Comparison of ENCODE assay signal across 14 cellular contexts in genomic region chr3:115977866-115978265, GRCh38.
"Had no signal": no experiment of that assay in that cellular context is flagged by ENCODE, and none has a peak within 500 bp of the region (broad histone marks: within the 10 kb centered on the region; RNA-seq: fewer than 3 reads in every experiment).

No MANE protein-coding gene starts in this region.

- H3K4me1 ChIP-seq: colonic mucosa had no signal

- H3K27ac ChIP-seq: cardiac muscle cell, colonic mucosa, ovary, VCaP had no signal

- H3K4me3 ChIP-seq: cardiac muscle cell, colonic mucosa, ovary had no signal

- DNase-seq: activated CD4-positive, alpha-beta T cell treated with anti-CD3 and anti-CD28 coated beads for 36 hours; activated CD8-positive, alpha-beta T cell treated with anti-CD3 and anti-CD28 coated beads, Interleukin-2, amount 10 ng/mL, durations not matched to agents 7 days and 5 days; activated naive CD4-positive, alpha-beta T cell treated with Interleukin-2 at 50 U/mL for 16 hours; colonic mucosa; effector CD4-positive, alpha-beta T cell; hippocampal formation; left ventricle myocardium superior; mesendoderm; nephron progenitor cell; ovary; stimulated activated CD4-positive, alpha-beta T cell treated with anti-CD3 and anti-CD28 coated beads, Interleukin-4, amount 100 ng/mL, for 1 hour; T1000 had no signal

- H3K27me3 ChIP-seq: cardiac muscle cell, colonic mucosa, ovary had no signal

- H3K36me3 ChIP-seq: cardiac muscle cell, colonic mucosa, ovary had no signal

- H3K9me3 ChIP-seq: colonic mucosa, ovary had no signal

- ATAC-seq: activated CD4-positive, alpha-beta T cell treated with anti-CD3 and anti-CD28 coated beads for 36 hours; activated CD8-positive, alpha-beta T cell treated with anti-CD3 and anti-CD28 coated beads, Interleukin-2, amount 10 ng/mL, durations not matched to agents 7 days and 5 days; left ventricle myocardium superior had no signal
